In genomic region chr18:67589325-67589724, GRCh38 we compare ENCODE assay signal across 24 cellular contexts.
"Had no signal": no experiment of that assay in that cellular context is flagged by ENCODE, and none has a peak within 500 bp of the region (broad histone marks: within the 10 kb centered on the region; RNA-seq: fewer than 3 reads in every experiment).

No MANE protein-coding gene starts in this region.

- H3K9ac ChIP-seq: neural progenitor cell, parathyroid adenoma had no signal

- H3K79me2 ChIP-seq: parathyroid adenoma had no signal

- H3K9me3 ChIP-seq: esophagus muscularis mucosa, heart right ventricle, left lung, lower lobe of right lung, psoas muscle, suprapubic skin, tibial artery, upper lobe of right lung had no signal

- ATAC-seq: heart right ventricle; left lung; lower lobe of right lung; natural killer cell; psoas muscle; stimulated activated naive B cell treated with anti-CD40 and anti-IgM and Interleukin-4, amounts not matched to agents 10 μg/mL and 1 μg/mL and 100 μg/mL, for 72 hours; upper lobe of right lung had no signal

- DNase-seq: activated CD4-positive, alpha-beta T cell treated with anti-CD3 and anti-CD28 coated beads for 4 hours; activated CD4-positive, alpha-beta T cell treated with anti-CD3 and anti-CD28 coated beads, Interleukin-2, amount 50 U/mL, for 4 hours; activated effector memory CD4-positive, alpha-beta T cell treated with Interleukin-2 at 50 U/mL for 16 hours; activated naive CD4-positive, alpha-beta T cell treated with Interleukin-2 at 50 U/mL for 16 hours; anterior cingulate cortex; cortex of kidney; foreskin melanocyte; heart right ventricle; left lung; lower lobe of right lung; mesenchymal stem cell; natural killer cell; occipital lobe; psoas muscle; stimulated activated CD4-positive, alpha-beta T cell treated with anti-CD3 and anti-CD28 coated beads, Interleukin-1b, Interleukin-23, amount 100 ng/mL, for 48 hours; stimulated activated naive B cell treated with anti-CD40 and anti-IgM and Interleukin-4, amounts not matched to agents 10 μg/mL and 1 μg/mL and 100 μg/mL, for 72 hours; tibial artery; upper lobe of right lung had no signal

- H3K4me2 ChIP-seq: neural progenitor cell, smooth muscle cell had no signal

- H3K27ac ChIP-seq: esophagus muscularis mucosa, heart right ventricle, left lung, lower lobe of right lung, neural progenitor cell, parathyroid adenoma, psoas muscle, suprapubic skin, tibial artery, upper lobe of right lung, VCaP had no signal

- H3K27me3 ChIP-seq: esophagus muscularis mucosa, heart right ventricle, left lung, neural progenitor cell, suprapubic skin, tibial artery, upper lobe of right lung had no signal

- H3K36me3 ChIP-seq: esophagus muscularis mucosa, heart right ventricle, left lung, lower lobe of right lung, neural progenitor cell, suprapubic skin, tibial artery, upper lobe of right lung had no signal

- H2AFZ ChIP-seq: neural progenitor cell, parathyroid adenoma had no signal

- H3K4me3 ChIP-seq: esophagus muscularis mucosa, heart right ventricle, left lung, lower lobe of right lung, neural progenitor cell, psoas muscle, smooth muscle cell, suprapubic skin, tibial artery, upper lobe of right lung had no signal

- H3K4me1 ChIP-seq: esophagus muscularis mucosa, heart right ventricle, left lung, lower lobe of right lung, neural progenitor cell, parathyroid adenoma, psoas muscle, suprapubic skin, tibial artery, upper lobe of right lung had no signal
